Comparison of ENCODE assay signal across 8 cellular contexts in genomic region chr7:27179503-27180430, GRCh38. TPM values are rescaled to one million over a fixed set of nuclear protein-coding genes. Genes with fewer than 3 reads are reported as not detected.
A peak's percentile ranks its signal among the peaks of the same experiment; 100 is the strongest.
DNase-seq lines count a peak whose midpoint lies in the region; ATAC-seq and TF ChIP-seq lines count a peak whose summit lies in the region.

No MANE protein-coding gene starts in this region.

- 3 to 6% methylated on average over 56 of the region's 56 CpGs for WGBS in heart right ventricle, 2 donors

- intact Hi-C loops in heart right ventricle (cut with DNase I) = no loop called here

- H3K36me3 Mint-ChIP-seq in activated naive CD4-positive, alpha-beta T cell treated with anti-CD3 and anti-CD28 coated beads, Interleukin-2, amount 50 U/mL, for 24 hours = peaks cover 1% of the 10 kb centered on the region

- peak; percentile 82 for DNase-seq in RKO (ENCODE audit: low spot score)
- peak in 1 of 2 donors; percentile 55 for DNase-seq in heart right ventricle
- DNase-seq in retinal pigment epithelial cell (ENCODE audit: low read depth) = no peak
- no peak for DNase-seq in NCI-H1694 treated with DMSO at 0.1 percent for 48 hours (lab: John Stamatoyannopoulos, UW)
- no peak for DNase-seq in ecto neural progenitor cell (ENCODE audit: low spot score)

- no peaks in the 10 kb centered on the region for H3K9me3 Mint-ChIP-seq in activated naive CD4-positive, alpha-beta T cell treated with anti-CD3 and anti-CD28 coated beads, Interleukin-2, amount 50 U/mL, for 24 hours

- H3K27ac Mint-ChIP-seq in activated naive CD4-positive, alpha-beta T cell treated with anti-CD3 and anti-CD28 coated beads, Interleukin-2, amount 50 U/mL, for 24 hours = peak overlapping the region; percentile 6

- TF ChIP-seq CTCF in 22Rv1 (IDR thresholded peaks at IDR 0.05) (peak; percentile 100), heart right ventricle (IDR thresholded peaks at IDR 0.05) (peak; percentile 38 to 85 (median 72)), retinal pigment epithelial cell (conservative IDR thresholded peaks at IDR 0.05; ENCODE audit: low read depth, low read length) (peak; percentile 84)

- H3K4me3 Mint-ChIP-seq in activated naive CD4-positive, alpha-beta T cell treated with anti-CD3 and anti-CD28 coated beads, Interleukin-2, amount 50 U/mL, for 24 hours = peak overlapping the region; percentile 46

- no peaks in the 10 kb centered on the region for H3K36me3 ChIP-seq in heart right ventricle

- peaks cover 49% of the 10 kb centered on the region for H3K27me3 Mint-ChIP-seq in activated naive CD4-positive, alpha-beta T cell treated with anti-CD3 and anti-CD28 coated beads, Interleukin-2, amount 50 U/mL, for 24 hours

- H3K27ac ChIP-seq in 22Rv1 = peak overlapping the region; percentile 46
- H3K27ac ChIP-seq in heart right ventricle = no peak overlapping the region

- H3K27me3 ChIP-seq in heart right ventricle = peaks cover 71 to 100% (median 100%) of the 10 kb centered on the region in 7 donors

- H3K4me1 Mint-ChIP-seq in activated naive CD4-positive, alpha-beta T cell treated with anti-CD3 and anti-CD28 coated beads, Interleukin-2, amount 50 U/mL, for 24 hours = peaks cover 16% of the 10 kb centered on the region

- ATAC-seq in GM18867 (IDR thresholded peaks at IDR 0.05; ENCODE audit: unreplicated experiment) (peak; percentile 50), heart right ventricle (peak in 4 of 8 donors; percentile 61 to 65 (median 63))

- H3K9me3 ChIP-seq in heart right ventricle = no peaks in the 10 kb centered on the region

- peaks cover 7 to 32% (median 27%) of the 10 kb centered on the region in 9 donors for H3K4me1 ChIP-seq in heart right ventricle

- H3K4me3 ChIP-seq in heart right ventricle (peak overlapping the region in 2 of 10 donors; percentile 5 to 8), retinal pigment epithelial cell (ENCODE audit: low read length) (no peak overlapping the region)

RNA-seq across cellular contexts. Expression of gene HOXA11, which starts 5.3 kb away (rescaled TPM):
- not detected for total RNA-seq in heart right ventricle
- not detected for polyA plus RNA-seq in heart right ventricle

RNA-seq across cellular contexts. Expression of gene HOXA10, which starts 5.6 kb away (rescaled TPM):
- total RNA-seq in heart right ventricle = under 1 TPM in 1 of 10 donors, not detected in 9; 0.19 TPM
- polyA plus RNA-seq in heart right ventricle = under 1 TPM in 1 of 2 donors, not detected in 1; 0.03 TPM

RNA-seq across cellular contexts. Expression of gene HOXA9, which starts 14.4 kb away (rescaled TPM):
- total RNA-seq in heart right ventricle = not detected
- polyA plus RNA-seq in heart right ventricle = not detected

RNA-seq across cellular contexts. Expression of gene HOXA13, which starts 20.1 kb away (rescaled TPM):
- not detected for total RNA-seq in heart right ventricle
- polyA plus RNA-seq in heart right ventricle = not detected

RNA-seq across cellular contexts. Expression of gene HOXA7, which starts 23.3 kb away (rescaled TPM):
- not detected for total RNA-seq in heart right ventricle
- polyA plus RNA-seq in heart right ventricle = under 1 TPM in 1 of 2 donors, not detected in 1; 0.04 TPM
